Comparison of ENCODE assay signal across 24 cellular contexts in genomic region chr11:15874699-15875098, GRCh38.
"Had no signal": no experiment of that assay in that cellular context is flagged by ENCODE, and none has a peak within 500 bp of the region (broad histone marks: within the 10 kb centered on the region; RNA-seq: fewer than 3 reads in every experiment).

No MANE protein-coding gene starts in this region.

- H3K36me3 Mint-ChIP-seq: immature natural killer cell; mesothelial cell of epicardium; naive B cell; natural killer cell; stimulated activated effector memory CD8-positive, alpha-beta T cell treated with anti-CD3 and anti-CD28 coated beads, Interleukin-12 subunit alpha, Interleukin-12 subunit beta, amount 100 ng/mL, for 72 hours; type B pancreatic cell had no signal

- H3K27me3 Mint-ChIP-seq: naive B cell; progenitor cell of endocrine pancreas; stimulated activated naive CD8-positive, alpha-beta T cell treated with anti-CD3 and anti-CD28 coated beads, Interleukin-15, Interleukin-2, amounts not matched to agents 100 ng/mL and 50 ng/mL, for 24 hours had no signal

- H3K4me1 ChIP-seq: left ventricle myocardium inferior, spleen, suprapubic skin, tibial artery, vagina had no signal

- H3K4me3 ChIP-seq: left ventricle myocardium inferior, lung, ovary, spleen, suprapubic skin, thoracic aorta, tibial artery, vagina had no signal

- DNase-seq: hypothalamus; immature natural killer cell; left ventricle myocardium inferior; mesendoderm; naive B cell; natural killer cell; nephron progenitor cell; ovary; right cardiac atrium; small intestine; spleen; stimulated activated CD4-positive, alpha-beta T cell treated with anti-CD3 and anti-CD28 coated beads, Interleukin-4, amount 100 ng/mL, for 24 hours; stimulated activated naive CD4-positive, alpha-beta T cell; tibial artery had no signal

- H3K4me1 Mint-ChIP-seq: immature natural killer cell; naive B cell; natural killer cell; stimulated activated effector memory CD8-positive, alpha-beta T cell treated with anti-CD3 and anti-CD28 coated beads, Interleukin-12 subunit alpha, Interleukin-12 subunit beta, amount 100 ng/mL, for 72 hours had no signal

- H3K27me3 ChIP-seq: ovary, spleen, suprapubic skin, tibial artery, vagina had no signal

- H3K4me3 Mint-ChIP-seq: immature natural killer cell; mesothelial cell of epicardium; naive B cell; natural killer cell; nephron progenitor cell; stimulated activated effector memory CD8-positive, alpha-beta T cell treated with anti-CD3 and anti-CD28 coated beads, Interleukin-12 subunit alpha, Interleukin-12 subunit beta, amount 100 ng/mL, for 72 hours; stimulated activated naive CD8-positive, alpha-beta T cell treated with anti-CD3 and anti-CD28 coated beads, Interleukin-15, Interleukin-2, amounts not matched to agents 100 ng/mL and 50 ng/mL, for 24 hours; type B pancreatic cell had no signal

- H3K36me3 ChIP-seq: left ventricle myocardium inferior, ovary, spleen, suprapubic skin, thoracic aorta, tibial artery, vagina had no signal

- ATAC-seq: natural killer cell; right cardiac atrium; sciatic nerve; stimulated activated effector memory CD8-positive, alpha-beta T cell treated with anti-CD3 and anti-CD28 coated beads, Interleukin-12 subunit alpha, Interleukin-12 subunit beta, amount 100 ng/mL, for 72 hours had no signal

- FAIRE-seq: small intestine had no signal

- H3K27ac ChIP-seq: left ventricle myocardium inferior, ovary, spleen, suprapubic skin, thoracic aorta, tibial artery, vagina had no signal

- H3K9me3 Mint-ChIP-seq: stimulated activated effector memory CD8-positive, alpha-beta T cell treated with anti-CD3 and anti-CD28 coated beads, Interleukin-12 subunit alpha, Interleukin-12 subunit beta, amount 100 ng/mL, for 72 hours had no signal

- H3K27ac Mint-ChIP-seq: immature natural killer cell; mesothelial cell of epicardium; natural killer cell; nephron progenitor cell; progenitor cell of endocrine pancreas; stimulated activated effector memory CD8-positive, alpha-beta T cell treated with anti-CD3 and anti-CD28 coated beads, Interleukin-12 subunit alpha, Interleukin-12 subunit beta, amount 100 ng/mL, for 72 hours; stimulated activated naive CD8-positive, alpha-beta T cell treated with anti-CD3 and anti-CD28 coated beads, Interleukin-15, Interleukin-2, amounts not matched to agents 100 ng/mL and 50 ng/mL, for 24 hours; type B pancreatic cell had no signal

- H3K9me3 ChIP-seq: left ventricle myocardium inferior, ovary, spleen, suprapubic skin, thoracic aorta, tibial artery, vagina had no signal
